In genomic region chr2:55112229-55113016, GRCh38 we compare ENCODE assay signal across 8 cellular contexts.
A peak's percentile ranks its signal among the peaks of the same experiment; 100 is the strongest.
DNase-seq lines count a peak whose midpoint lies in the region; ATAC-seq, FAIRE-seq and TF ChIP-seq lines count a peak whose summit lies in the region.

No MANE protein-coding gene starts in this region.

- DNase-seq in Ammon's horn (ENCODE audit: low spot score) (peak; percentile 93), NCI-H187 treated with DMSO at 0.1 percent for 48 hours (lab: John Stamatoyannopoulos, UW) (peak; percentile 46), astrocyte (ENCODE audit: low read depth) (peak; percentile 73), left lobe of liver (ENCODE audit: low spot score) (no peak), stromal cell of bone marrow (ENCODE audit: low read depth) (peak; percentile 87), NCI-H2081 (lab: John Stamatoyannopoulos, UW) (no peak)
- no peak for DNase-seq in stimulated activated CD4-positive, alpha-beta T cell treated with anti-CD3 and anti-CD28 coated beads, Interleukin-4, amount 100 ng/mL, for 1 hour

- H3K9ac ChIP-seq in astrocyte (ENCODE audit: low read length) = peak overlapping the region; percentile 73

- H3K4me3 Mint-ChIP-seq in astrocyte (ENCODE audit: unreplicated experiment) = no peak overlapping the region

- no peaks in the 10 kb centered on the region for H4K20me1 ChIP-seq in astrocyte (ENCODE audit: insufficient read depth, low read length)

- peaks cover 69% of the 10 kb centered on the region for H3K4me1 Mint-ChIP-seq in astrocyte (ENCODE audit: low read depth, unreplicated experiment)

- no peaks in the 10 kb centered on the region for H3K27me3 ChIP-seq in astrocyte (ENCODE audit: insufficient read depth, low read length)

- ATAC-seq in left lobe of liver = peak; percentile 45
- ATAC-seq in GM19035 (IDR thresholded peaks at IDR 0.05; ENCODE audit: unreplicated experiment) = no peak

- H3K4me2 ChIP-seq in astrocyte (ENCODE audit: low read length) = peak overlapping the region; percentile 77

- H3K36me3 ChIP-seq in astrocyte (ENCODE audit: insufficient read depth, low read length) = no peaks in the 10 kb centered on the region

- no peaks in the 10 kb centered on the region for H3K27me3 Mint-ChIP-seq in astrocyte (ENCODE audit: low read depth, unreplicated experiment)

- peaks cover 6% of the 10 kb centered on the region for H3K36me3 Mint-ChIP-seq in astrocyte (ENCODE audit: low read depth, unreplicated experiment)

- H3K27ac ChIP-seq in astrocyte (ENCODE audit: low read depth, low read length) = peak overlapping the region; percentile 92

- no peak for TF ChIP-seq CTCF in astrocyte (IDR thresholded peaks at IDR 0.05; ENCODE audit: insufficient read depth, low read depth, low read length)

- FAIRE-seq in astrocyte (lab: Jason Lieb, UNC) = no peak

- H3K4me3 ChIP-seq in astrocyte (ENCODE audit: insufficient read depth, low read depth, low read length) = peak overlapping the region; percentile 20

- peak overlapping the region; percentile 57 for H2AFZ ChIP-seq in astrocyte (ENCODE audit: low read depth, low read length)

- peaks cover 45% of the 10 kb centered on the region for H3K4me1 ChIP-seq in astrocyte (ENCODE audit: insufficient read depth, low read length)

- no peaks in the 10 kb centered on the region for H3K9me3 Mint-ChIP-seq in astrocyte (ENCODE audit: unreplicated experiment)

- peak overlapping the region; percentile 81 for H3K27ac Mint-ChIP-seq in astrocyte (ENCODE audit: unreplicated experiment)

- no peaks in the 10 kb centered on the region for H3K79me2 ChIP-seq in astrocyte (ENCODE audit: insufficient read depth, low read length)

- no peaks in the 10 kb centered on the region for H3K9me3 ChIP-seq in astrocyte (ENCODE audit: insufficient read depth, low read depth, low read length)

Comparison
In these comparisons a context has a peak if more than half of its experiments do, and no peak if none do; other contexts are left out.
1. DNase-seq: peak in Ammon's horn (single experiment), NCI-H187 treated with DMSO at 0.1 percent for 48 hours (single experiment), astrocyte (single experiment) and stromal cell of bone marrow (single experiment); none in left lobe of liver (single experiment), NCI-H2081 (0 of 2) and stimulated activated CD4-positive, alpha-beta T cell treated with anti-CD3 and anti-CD28 coated beads, Interleukin-4, amount 100 ng/mL, for 1 hour (single experiment).